19 cellular contexts compared by ENCODE assay signal in genomic region chr15:38053244-38053643, GRCh38.
"Had no signal": no experiment of that assay in that cellular context is flagged by ENCODE, and none has a peak within 500 bp of the region (broad histone marks: within the 10 kb centered on the region; RNA-seq: fewer than 3 reads in every experiment).

No MANE protein-coding gene starts in this region.

- H3K36me3 ChIP-seq: gastroesophageal sphincter, heart left ventricle, ovary, stomach, vagina had no signal

- H3K27me3 ChIP-seq: gastroesophageal sphincter, heart left ventricle, ovary, stomach, testis, vagina had no signal

- H3K4me1 ChIP-seq: gastroesophageal sphincter, psoas muscle, stomach, testis, vagina had no signal

- ATAC-seq: activated T-cell treated with anti-CD3 and anti-CD28 coated beads, Interleukin-2, amount 50 U/mL, for 4 hours; gastroesophageal sphincter; heart left ventricle; natural killer cell treated with Interleukin-12 subunit alpha and Interleukin-12 subunit beta and Interleukin-15 and Interleukin-18, amount 100 ng/mL, for 72 hours; psoas muscle; right cardiac atrium had no signal

- DNase-seq: activated naive CD4-positive, alpha-beta T cell treated with Interleukin-2 at 50 U/mL for 16 hours; activated naive CD8-positive, alpha-beta T cell treated with anti-CD3 and anti-CD28 coated beads for 36 hours; activated T-cell treated with anti-CD3 and anti-CD28 coated beads, Interleukin-2, amount 50 U/mL, for 4 hours; amniotic stem cell; cerebellar nuclear complex; cortex of kidney; heart left ventricle; ovary; psoas muscle; right cardiac atrium; stimulated activated CD4-positive, alpha-beta T cell treated with anti-CD3 and anti-CD28 coated beads, Interleukin-12 subunit alpha, Interleukin-12 subunit beta, amount 100 ng/mL, for 4 hours; stomach; T-helper 1 cell; testis; trophoblast cell had no signal

- H3K9me3 ChIP-seq: gastroesophageal sphincter, heart left ventricle, ovary, psoas muscle, stomach, testis, vagina had no signal

- H3K27ac ChIP-seq: epithelial cell of prostate, gastroesophageal sphincter, ovary, psoas muscle, stomach, testis, vagina had no signal

- H3K4me3 ChIP-seq: gastroesophageal sphincter, heart left ventricle, ovary, psoas muscle, stomach, testis, vagina had no signal
